In the genomic region with DNA sequence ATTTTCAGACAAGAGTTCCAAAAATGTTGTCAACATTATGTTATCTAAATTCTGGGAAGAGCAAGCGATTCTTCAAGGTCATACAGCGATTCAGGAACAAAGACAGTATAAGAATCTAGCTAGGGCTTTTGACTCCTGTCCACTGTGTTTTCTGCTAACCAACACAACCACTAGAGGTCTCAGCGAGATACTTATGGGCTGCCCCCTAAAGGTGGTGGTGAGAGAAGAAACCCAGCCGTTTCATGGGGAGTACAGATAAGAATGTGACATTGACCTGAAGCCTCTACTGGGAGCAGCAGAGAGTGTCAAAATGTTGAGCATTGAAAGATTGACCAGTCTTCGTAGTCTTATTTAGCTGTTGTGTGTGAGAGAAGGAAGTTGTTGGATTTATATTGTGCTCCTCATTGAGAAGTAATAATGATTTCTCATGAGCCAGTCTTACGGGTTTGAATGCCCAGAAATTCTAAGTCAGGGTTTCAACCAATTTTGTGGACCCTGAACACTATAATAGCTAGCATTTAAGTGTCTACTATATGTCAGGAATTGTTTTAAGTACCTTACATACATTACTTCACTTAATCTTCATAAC, we compare ENCODE assay signal across 8 cellular contexts.
DNase-seq lines count a peak whose midpoint lies in the region; ATAC-seq and TF ChIP-seq lines count a peak whose summit lies in the region.

No MANE protein-coding gene starts in this region.

- POLR2A ChIA-PET in GM10248 (lab: Yijun Ruan, JAX) = no interaction called here

- H3K4me3 ChIP-seq in Peyer's patch (no peak overlapping the region), left ventricle myocardium inferior (no peak overlapping the region)

- no peak overlapping the region for H3K27ac ChIP-seq in Peyer's patch
- no peak overlapping the region for H3K27ac ChIP-seq in left ventricle myocardium inferior (replicated peaks)

- peak; percentile 76 for DNase-seq in GM10248 (ENCODE audit: extremely low spot score)
- peak; percentile 83 for DNase-seq in KBM-7
- DNase-seq in Peyer's patch = peak in 2 of 3 donors; percentile 66 to 84
- peak; percentile 2 for DNase-seq in activated T-helper 9 cell treated with anti-CD3 and anti-CD28 coated beads, Interleukin-2, amount 50 U/mL, for 16 hours (ENCODE audit: low read depth)
- DNase-seq in left ventricle myocardium inferior = no peak
- peak; percentile 7 for DNase-seq in stimulated activated CD4-positive, alpha-beta T cell treated with anti-CD3 and anti-CD28 coated beads, Interleukin-12 subunit alpha, Interleukin-12 subunit beta, amount 100 ng/mL, for 4 hours
- DNase-seq in NCI-H187 treated with DMSO at 0.1 percent for 48 hours (lab: John Stamatoyannopoulos, UW) = no peak

- CTCF ChIA-PET in GM10248 (lab: Yijun Ruan, JAX) = interaction anchor here (0.6 to 3.8 kb wide), 28 partner anchors 9 to 458 kb away, joined by 3 to 23 read pairs (median 4); no protein-coding TSS in a partner anchor

- H3K27me3 ChIP-seq in Peyer's patch (no peaks in the 10 kb centered on the region), left ventricle myocardium inferior (ENCODE audit: low read depth) (no peaks in the 10 kb centered on the region)

- H3K4me1 ChIP-seq in Peyer's patch (peaks cover 0 to 6% (median 0%) of the 10 kb centered on the region in 4 donors), left ventricle myocardium inferior (peaks cover 4% of the 10 kb centered on the region)

- in situ Hi-C loops in KBM-7 (cut with MboI; ENCODE audit: low pct_unique_long_range_greater_than_20kb, low sequenced_read_pairs) = no loop called here

- H3K36me3 ChIP-seq in Peyer's patch (no peaks in the 10 kb centered on the region), left ventricle myocardium inferior (no peaks in the 10 kb centered on the region)

- TF ChIP-seq POLR2A in Peyer's patch (IDR thresholded peaks at IDR 0.05) = no peak

- H3K9me3 ChIP-seq in Peyer's patch = no peaks in the 10 kb centered on the region
- peaks cover 16% of the 10 kb centered on the region for H3K9me3 ChIP-seq in left ventricle myocardium inferior (replicated peaks)

- ATAC-seq in GM21786 (IDR thresholded peaks at IDR 0.05; ENCODE audit: unreplicated experiment) = peak; percentile 100

- TF ChIP-seq CTCF in GM10248 (IDR thresholded peaks at IDR 0.05; ENCODE audit: control extremely low read depth, extremely low read depth, low read depth, missing control alignments) (peak; percentile 88), Peyer's patch (IDR thresholded peaks at IDR 0.05) (peak; percentile 49 to 99 (median 90)), left ventricle myocardium inferior (IDR thresholded peaks at IDR 0.05; ENCODE audit: borderline replicate concordance) (peak; percentile 84)

- intact Hi-C loops in left ventricle myocardium inferior (cut with micrococcal nuclease) = no loop called here

Comparison
In these comparisons a context has a peak if more than half of its experiments do, and no peak if none do; other contexts are left out.
1. DNase-seq: peak in GM10248 (single experiment), KBM-7 (single experiment), Peyer's patch (2 of 3), activated T-helper 9 cell treated with anti-CD3 and anti-CD28 coated beads, Interleukin-2, amount 50 U/mL, for 16 hours (single experiment) and stimulated activated CD4-positive, alpha-beta T cell treated with anti-CD3 and anti-CD28 coated beads, Interleukin-12 subunit alpha, Interleukin-12 subunit beta, amount 100 ng/mL, for 4 hours (single experiment); none in left ventricle myocardium inferior (single experiment) and NCI-H187 treated with DMSO at 0.1 percent for 48 hours (single experiment).
2. Peak in every context shown above with its lines, with median percentiles within 50 percentile points of each other: CTCF ChIP-seq.